In genomic region chr1:49677706-49678105, GRCh38 we compare ENCODE assay signal across 3 cellular contexts.
"Had no signal": no experiment of that assay in that cellular context is flagged by ENCODE, and none has a peak within 500 bp of the region (broad histone marks: within the 10 kb centered on the region; RNA-seq: fewer than 3 reads in every experiment).

No MANE protein-coding gene starts in this region.

- H3K4me3 ChIP-seq: GM12878 had no signal

- DNase-seq: GDM1, GF-D8 had no signal
